Comparison of ENCODE assay signal across 2 cellular contexts in genomic region chr14:91607322-91608047, GRCh38.
TF ChIP-seq lines count a peak whose summit lies in the region.

No MANE protein-coding gene starts in this region.

TF ChIP-seq in GM23338, 12 proteins besides CTCF, POLR2A, EP300 and RAD21 (continued from another document):
- TF ChIP-seq ZNF462 (CRISPR knock-in tag; IDR thresholded peaks at IDR 0.05) (no peak), STAT1 (IDR thresholded peaks at IDR 0.05; ENCODE audit: unreplicated experiment) (no peak), POLR2AphosphoS5 (IDR thresholded peaks at IDR 0.05; ENCODE audit: low read depth) (no peak), ZNF114 (CRISPR knock-in tag; IDR thresholded peaks at IDR 0.05) (no peak), EZH2phosphoT487 (IDR thresholded peaks at IDR 0.05; ENCODE audit: unreplicated experiment) (no peak), NANOG (IDR thresholded peaks at IDR 0.05; ENCODE audit: borderline replicate concordance) (no peak)

TF ChIP-seq in K562, 482 proteins besides CTCF, POLR2A, EP300 and RAD21 (continued from another document):
- TF ChIP-seq ATF3 (IDR thresholded peaks at IDR 0.05) (no peak), ATF3 (CRISPR knock-in tag; conservative IDR thresholded peaks at IDR 0.05) (no peak), KAT2B (IDR thresholded peaks at IDR 0.05; ENCODE audit: low read depth, low read length) (no peak), SP2 (IDR thresholded peaks at IDR 0.05; ENCODE audit: extremely low read depth, low read depth, low read length, poor library complexity, severe bottlenecking) (no peak), CCNT2 (IDR thresholded peaks at IDR 0.05; ENCODE audit: borderline replicate concordance, extremely low read depth, insufficient read length, low read depth, low read length) (no peak), PCBP2 (IDR thresholded peaks at IDR 0.05; ENCODE audit: low read depth, low read length, poor library complexity, severe bottlenecking) (no peak), SAFB2 (IDR thresholded peaks at IDR 0.05; ENCODE audit: borderline replicate concordance, low read depth, low read length, severe bottlenecking) (no peak), ZFX (CRISPR knock-in tag; IDR thresholded peaks at IDR 0.05) (no peak), HNRNPUL1 (IDR thresholded peaks at IDR 0.05; ENCODE audit: low read length) (no peak), NR4A1 (CRISPR knock-in tag; IDR thresholded peaks at IDR 0.05) (no peak), NR4A1 (tag; IDR thresholded peaks at IDR 0.05) (no peak), ZNF407 (IDR thresholded peaks at IDR 0.05; ENCODE audit: low read depth) (no peak)
TF ChIP-seq in K562: peak in this region for 0.
